ENCODE assay signal across 11 cellular contexts in genomic region chr19:14385492-14385891, GRCh38. TPM values are rescaled to one million over a fixed set of nuclear protein-coding genes. Genes with fewer than 3 reads are reported as not detected.
DNase-seq lines count a peak whose midpoint lies in the region; ATAC-seq and TF ChIP-seq lines count a peak whose summit lies in the region.
"Had no signal": no experiment of that assay in that cellular context is flagged by ENCODE, and none has a peak within 500 bp of the region (broad histone marks: within the 10 kb centered on the region; RNA-seq: fewer than 3 reads in every experiment).

No MANE protein-coding gene starts in this region.

- H3K27me3 ChIP-seq in esophagus squamous epithelium, result no peaks in the 10 kb centered on the region
- no peaks in the 10 kb centered on the region for H3K27me3 ChIP-seq in tibial artery
- H3K27me3 ChIP-seq: heart left ventricle had no signal

- TF ChIP-seq POLR2A in esophagus squamous epithelium (IDR thresholded peaks at IDR 0.05), result no peak

- peak overlapping the region; percentile 92 for H3K4me3 Mint-ChIP-seq in activated CD4-positive, alpha-beta T cell treated with anti-CD3 and anti-CD28 coated beads for 36 hours
- H3K4me3 Mint-ChIP-seq in T-helper 17 cell, result peak overlapping the region; percentile 99

- no peaks in the 10 kb centered on the region for H3K27me3 Mint-ChIP-seq in activated CD4-positive, alpha-beta T cell treated with anti-CD3 and anti-CD28 coated beads for 36 hours
- no peaks in the 10 kb centered on the region for H3K27me3 Mint-ChIP-seq in T-helper 17 cell

- H3K36me3 Mint-ChIP-seq in activated CD4-positive, alpha-beta T cell treated with anti-CD3 and anti-CD28 coated beads for 36 hours (ENCODE audit: low read depth), result peaks cover 55% of the 10 kb centered on the region
- H3K36me3 Mint-ChIP-seq in T-helper 17 cell (ENCODE audit: low read depth), result peaks cover 15% of the 10 kb centered on the region

- H3K9me3 ChIP-seq in T-helper 17 cell (ENCODE audit: control insufficient read depth, low read length, poor library complexity, severe bottlenecking), result no peaks in the 10 kb centered on the region
- no peaks in the 10 kb centered on the region for H3K9me3 ChIP-seq in esophagus squamous epithelium
- H3K9me3 ChIP-seq in tibial artery, result no peaks in the 10 kb centered on the region
- H3K9me3 ChIP-seq: heart left ventricle had no signal

- no peak for ATAC-seq in activated CD4-positive, alpha-beta T cell treated with anti-CD3 and anti-CD28 coated beads for 36 hours
- ATAC-seq in T-helper 17 cell (no peak), GM18502 (IDR thresholded peaks at IDR 0.05; ENCODE audit: poor library complexity, unreplicated experiment) (no peak)
- ATAC-seq: heart left ventricle had no signal

- intact Hi-C loops in activated CD4-positive, alpha-beta T cell treated with anti-CD3 and anti-CD28 coated beads for 36 hours (cut with DNase I, micrococcal nuclease), result no loop called here
- intact Hi-C loops in esophagus squamous epithelium (cut with DNase I) (no loop called here), tibial artery (cut with DNase I; ENCODE audit: low total_unique reads) (no loop called here)

- H3K27ac ChIP-seq in esophagus squamous epithelium, result peak overlapping the region in 3 of 4 donors; percentile 34 to 84 (median 38)
- H3K27ac ChIP-seq in tibial artery, result peak overlapping the region; percentile 89 to 94

- peak; percentile 47 for DNase-seq in activated CD4-positive, alpha-beta T cell treated with anti-CD3 and anti-CD28 coated beads for 36 hours
- DNase-seq in activated CD4-positive, alpha-beta T cell treated with anti-CD3 and anti-CD28 coated beads, Interleukin-2, amount 50 U/mL, for 1 hour, result no peak
- DNase-seq in T-helper 17 cell (peak in 1 of 3 donors; percentile 31), esophagus squamous epithelium (lab: John Stamatoyannopoulos, UW) (no peak), tibial artery (no peak), SK-N-DZ (ENCODE audit: low spot score) (no peak)
- no peak for DNase-seq in activated CD4-positive, CD25-positive, alpha-beta regulatory T cell (lab: John Stamatoyannopoulos, UW)
- DNase-seq: 8988T, heart left ventricle, NCI-H1092 had no signal

- H3K27ac Mint-ChIP-seq in activated CD4-positive, alpha-beta T cell treated with anti-CD3 and anti-CD28 coated beads for 36 hours, result peak overlapping the region; percentile 99
- peak overlapping the region; percentile 98 for H3K27ac Mint-ChIP-seq in T-helper 17 cell

- TF ChIP-seq CTCF in esophagus squamous epithelium (IDR thresholded peaks at IDR 0.05), result no peak
- TF ChIP-seq CTCF in tibial artery (IDR thresholded peaks at IDR 0.05), result no peak

- H3K4me1 ChIP-seq in esophagus squamous epithelium (peaks cover 19 to 49% (median 36%) of the 10 kb centered on the region in 3 donors), tibial artery (peaks cover 0 to 51% (median 28%) of the 10 kb centered on the region in 4 donors)

- 71 to 90% methylated on average over 3 of the region's 11 CpGs for WGBS in esophagus squamous epithelium, 2 donors

- peaks cover 0 to 9% (median 0%) of the 10 kb centered on the region in 3 donors for H3K36me3 ChIP-seq in esophagus squamous epithelium
- peaks cover 9 to 14% (median 13%) of the 10 kb centered on the region in 3 donors for H3K36me3 ChIP-seq in tibial artery

- CTCF ChIA-PET in activated CD4-positive, alpha-beta T cell treated with anti-CD3 and anti-CD28 coated beads for 36 hours (lab: Charles Lee), result no interaction called here

- H3K4me3 ChIP-seq in esophagus squamous epithelium (peak overlapping the region in 1 of 4 donors; percentile 15), tibial artery (peak overlapping the region in 1 of 2 donors; percentile 79)

- H3K9me3 Mint-ChIP-seq in activated CD4-positive, alpha-beta T cell treated with anti-CD3 and anti-CD28 coated beads for 36 hours (ENCODE audit: low read depth), result no peaks in the 10 kb centered on the region

- POLR2A ChIA-PET in activated CD4-positive, alpha-beta T cell treated with anti-CD3 and anti-CD28 coated beads for 36 hours (lab: Charles Lee), result interaction anchor here (0.6 to 1.7 kb wide), 2 partner anchors 20 to 31 kb away, joined by 3 to 9 read pairs; no protein-coding TSS in a partner anchor

- peaks cover 26% of the 10 kb centered on the region for H3K4me1 Mint-ChIP-seq in activated CD4-positive, alpha-beta T cell treated with anti-CD3 and anti-CD28 coated beads for 36 hours
- peaks cover 27% of the 10 kb centered on the region for H3K4me1 Mint-ChIP-seq in T-helper 17 cell

RNA-seq across cellular contexts. Expression of gene ADGRE5, which starts 4.2 kb away (rescaled TPM):
- total RNA-seq in activated CD4-positive, alpha-beta T cell treated with anti-CD3 and anti-CD28 coated beads for 36 hours, result 100 to 1,000 TPM; 207 to 232 TPM
- total RNA-seq in T-helper 17 cell, result 1,000 to 10,000 TPM; 1,097 to 1,799 TPM
- 10 to 100 TPM in 2 of 4 donors, 1 to 10 TPM in 2; 5.6 to 23.7 (median 11.1) TPM for total RNA-seq in esophagus squamous epithelium
- polyA plus RNA-seq in SK-N-DZ (2014; cell fraction: cytosol; rRNA removed), result not detected in 2 replicates
- polyA plus RNA-seq in SK-N-DZ (2014; cell fraction: nucleus; rRNA removed), result 0.24 and 0.45 TPM in 2 replicates

RNA-seq across cellular contexts. Expression of gene DDX39A, which starts 33.6 kb away (rescaled TPM):
- 100 to 1,000 TPM; 168 to 185 TPM for total RNA-seq in activated CD4-positive, alpha-beta T cell treated with anti-CD3 and anti-CD28 coated beads for 36 hours
- total RNA-seq in T-helper 17 cell, result 100 to 1,000 TPM; 276 to 284 TPM
- total RNA-seq in esophagus squamous epithelium, result 100 to 1,000 TPM in 1 of 4 donors, 10 to 100 TPM in 3; 59.2 to 144 (median 88.4) TPM
- polyA plus RNA-seq in SK-N-DZ (2014; cell fraction: cytosol; rRNA removed), result 135 and 143 TPM in 2 replicates
- polyA plus RNA-seq in SK-N-DZ (2014; cell fraction: nucleus; rRNA removed), result 628 and 731 TPM in 2 replicates

RNA-seq across cellular contexts. Expression of gene PKN1, which starts 47.6 kb away (rescaled TPM):
- total RNA-seq in activated CD4-positive, alpha-beta T cell treated with anti-CD3 and anti-CD28 coated beads for 36 hours, result 100 to 1,000 TPM; 173 to 176 TPM
- total RNA-seq in T-helper 17 cell (100 to 1,000 TPM; 163 to 202 TPM), esophagus squamous epithelium (10 to 100 TPM in 2 of 4 donors, 1 to 10 TPM in 2; 6.1 to 38.3 (median 21.0) TPM)
- 54.2 and 66.3 TPM in 2 replicates for polyA plus RNA-seq in SK-N-DZ (2014; cell fraction: cytosol; rRNA removed)
- 72.5 and 88.8 TPM in 2 replicates for polyA plus RNA-seq in SK-N-DZ (2014; cell fraction: nucleus; rRNA removed)

Comparison
In these comparisons a context has a peak if more than half of its experiments do, and no peak if none do; other contexts are left out.
1. RNA of gene ADGRE5, which starts 4.2 kb away (total RNA-seq): 1,097 to 1,799 TPM in T-helper 17 cell and 207 to 232 TPM in activated CD4-positive, alpha-beta T cell treated with anti-CD3 and anti-CD28 coated beads for 36 hours; 5.6 to 23.7 TPM in esophagus squamous epithelium; every median in the first group is over 4 times any median in the second.
2. RNA of gene PKN1, which starts 47.6 kb away (total RNA-seq): 163 to 202 TPM in T-helper 17 cell and 173 to 176 TPM in activated CD4-positive, alpha-beta T cell treated with anti-CD3 and anti-CD28 coated beads for 36 hours; 6.1 to 38.3 TPM in esophagus squamous epithelium; every median in the first group is over 4 times any median in the second.